ENCODE assay signal across 1 cellular context in genomic region chr4:150354214-150354796, GRCh38.
TF ChIP-seq lines count a peak whose summit lies in the region.

No MANE protein-coding gene starts in this region.

TF ChIP-seq in GM23338, 12 proteins besides CTCF, POLR2A, EP300 and RAD21 (continued from another document):
- TF ChIP-seq REST (IDR thresholded peaks at IDR 0.05; ENCODE audit: unreplicated experiment) (no peak), ZNF331 (CRISPR knock-in tag; IDR thresholded peaks at IDR 0.05; ENCODE audit: low read depth) (no peak)
